In genomic region chr16:53090591-53091507, GRCh38 we compare ENCODE assay signal across 1 cellular context.
TF ChIP-seq lines count a peak whose summit lies in the region.

No MANE protein-coding gene starts in this region.

TF ChIP-seq in endothelial cell of umbilical vein, 7 proteins besides CTCF, POLR2A, EP300 and RAD21 (continued from another document):
- no peak for TF ChIP-seq MAX (IDR thresholded peaks at IDR 0.05; ENCODE audit: insufficient read depth, insufficient read length)
